ENCODE assay signal across 10 cellular contexts in genomic region chr9:108551030-108551964, GRCh38.
A peak's percentile ranks its signal among the peaks of the same experiment; 100 is the strongest.
DNase-seq lines count a peak whose midpoint lies in the region; ATAC-seq and TF ChIP-seq lines count a peak whose summit lies in the region.
"Had no signal": no experiment of that assay in that cellular context is flagged by ENCODE, and none has a peak within 500 bp of the region (broad histone marks: within the 10 kb centered on the region; RNA-seq: fewer than 3 reads in every experiment).

No MANE protein-coding gene starts in this region.

- no peaks in the 10 kb centered on the region for H3K36me3 ChIP-seq in OCI-LY7 (ENCODE audit: insufficient read depth, low read length)

- no peak overlapping the region for H3K4me2 ChIP-seq in OCI-LY7 (ENCODE audit: low read length)

- H3K4me1 ChIP-seq in OCI-LY7 (ENCODE audit: insufficient read depth, low read length, poor library complexity, severe bottlenecking): no peaks in the 10 kb centered on the region

- no peaks in the 10 kb centered on the region for H3K9me3 ChIP-seq in OCI-LY7 (ENCODE audit: low read length)

- H3K79me2 ChIP-seq in OCI-LY7 (ENCODE audit: insufficient read depth, low read depth, low read length): no peaks in the 10 kb centered on the region

- ATAC-seq in GM21367 (IDR thresholded peaks at IDR 0.05; ENCODE audit: unreplicated experiment): no peak
- no peak for ATAC-seq in left colon

- H3K27ac ChIP-seq in skin epidermis (peak overlapping the region in 20 of 21 experiments; percentile 34 to 87 (median 72)), OCI-LY7 (ENCODE audit: low read depth, low read length, poor library complexity, severe bottlenecking) (no peak overlapping the region)

- BruUV-seq in OCI-LY7 (replicated peaks; lab: Mats Ljungman, UMichigan): no TSS peak

- intact Hi-C loops in OCI-LY7 (cut with micrococcal nuclease; ENCODE audit: unreplicated experiment) (no loop called here), left colon (cut with DNase I, micrococcal nuclease) (no loop called here)

- H4K20me1 ChIP-seq in OCI-LY7 (ENCODE audit: insufficient read depth, low read length): no peaks in the 10 kb centered on the region

- H3K9me2 ChIP-seq in OCI-LY7 (ENCODE audit: insufficient read depth, low read length): no peaks in the 10 kb centered on the region

- H2AFZ ChIP-seq in OCI-LY7 (ENCODE audit: low read length): no peak overlapping the region

- no peak overlapping the region for H3K4me3 ChIP-seq in skin epidermis
- H3K4me3 ChIP-seq in OCI-LY7 (ENCODE audit: low read depth, low read length, poor library complexity, severe bottlenecking): no peak overlapping the region

- CTCF ChIA-PET in OCI-LY7 (lab: Charles Lee; ENCODE audit: unreplicated experiment): no interaction called here

- DNase-seq in HCEC 1CT (peak; percentile 96), RKO (ENCODE audit: low spot score) (peak; percentile 89), fibroblast of peridontal ligament (ENCODE audit: extremely low read depth) (peak; percentile 96), OCI-LY7 (ENCODE audit: low spot score) (no peak), NCI-H1694 (lab: John Stamatoyannopoulos, UW) (no peak), left colon (no peak)
- DNase-seq: activated CD8-positive, alpha-beta memory T cell treated with anti-CD3 and anti-CD28 coated beads for 24 hours; stimulated activated CD4-positive, alpha-beta T cell treated with anti-CD3 and anti-CD28 coated beads, Interleukin-2, amount 100 ng/mL, for 24 hours had no signal

- TF ChIP-seq CTCF in OCI-LY7 (conservative IDR thresholded peaks at IDR 0.05; ENCODE audit: low read length): no peak

- POLR2A ChIA-PET in OCI-LY7 (lab: Charles Lee): interaction anchor here (1.1 kb wide), 1 partner anchor 37 kb away, joined by 3 read pairs; no protein-coding TSS in a partner anchor

Comparison
In these comparisons a context has a peak if more than half of its experiments do, and no peak if none do; other contexts are left out.
1. DNase-seq: peak in HCEC 1CT (single experiment), RKO (single experiment) and fibroblast of peridontal ligament (single experiment); none in OCI-LY7 (single experiment), NCI-H1694 (single experiment) and left colon (0 of 2).